Comparison of ENCODE assay signal across 20 cellular contexts in genomic region chr12:60259241-60259640, GRCh38.
DNase-seq lines count a peak whose midpoint lies in the region; ATAC-seq and TF ChIP-seq lines count a peak whose summit lies in the region.
"Had no signal": no experiment of that assay in that cellular context is flagged by ENCODE, and none has a peak within 500 bp of the region (broad histone marks: within the 10 kb centered on the region; RNA-seq: fewer than 3 reads in every experiment).

No MANE protein-coding gene starts in this region.

- H3K4me1 ChIP-seq in right lobe of liver: no peaks in the 10 kb centered on the region
- H3K4me1 ChIP-seq: BLaER1 treated with 17β-estradiol and CSF1 and Interleukin-3, amounts not matched to agents 10 nM and 100 nM; Caco-2 had no signal

- TF ChIP-seq POLR2A in right lobe of liver (IDR thresholded peaks at IDR 0.05): no peak

- no peak overlapping the region for H3K4me3 Mint-ChIP-seq in T-helper 17 cell
- H3K4me3 Mint-ChIP-seq: CD4-positive, alpha-beta memory T cell had no signal

- ATAC-seq in T-helper 17 cell: no peak
- no peak for ATAC-seq in right lobe of liver
- ATAC-seq: HCT116, Panc1, SK-N-SH treated with all-trans-retinoic acid at 6 μM for 48 hours had no signal

- intact Hi-C loops in right lobe of liver (cut with DNase I): no loop called here

- no peaks in the 10 kb centered on the region for H3K4me1 Mint-ChIP-seq in T-helper 17 cell
- H3K4me1 Mint-ChIP-seq: CD4-positive, alpha-beta memory T cell had no signal

- WGBS in right lobe of liver (ENCODE audit: insufficient coverage, low coverage, low lambda C conversion rate, missing lambda C conversion rate): 66% methylated on average over 3 of the region's 3 CpGs

- H3K27ac ChIP-seq in right lobe of liver: no peak overlapping the region
- H3K27ac ChIP-seq: BLaER1 treated with 17β-estradiol and CSF1 and Interleukin-3, amounts not matched to agents 10 nM and 100 nM; GM23248 had no signal

- H3K27me3 Mint-ChIP-seq in T-helper 17 cell: no peaks in the 10 kb centered on the region
- H3K27me3 Mint-ChIP-seq: CD4-positive, alpha-beta memory T cell had no signal

- H3K36me3 ChIP-seq in right lobe of liver: no peaks in the 10 kb centered on the region
- H3K36me3 ChIP-seq: BLaER1 treated with 17β-estradiol and CSF1 and Interleukin-3, amounts not matched to agents 10 nM and 100 nM had no signal

- no peaks in the 10 kb centered on the region for H3K27me3 ChIP-seq in right lobe of liver
- H3K27me3 ChIP-seq: BLaER1 treated with 17β-estradiol and CSF1 and Interleukin-3, amounts not matched to agents 10 nM and 100 nM had no signal

- H3K36me3 Mint-ChIP-seq in T-helper 17 cell (ENCODE audit: low read depth): no peaks in the 10 kb centered on the region
- H3K36me3 Mint-ChIP-seq: CD4-positive, alpha-beta memory T cell had no signal

- H3K27ac Mint-ChIP-seq in T-helper 17 cell: no peak overlapping the region
- H3K27ac Mint-ChIP-seq: CD4-positive, alpha-beta memory T cell had no signal

- DNase-seq in DMS53 (lab: John Stamatoyannopoulos, UW): peak; percentile 71
- peak; percentile 94 for DNase-seq in NCI-H1417 treated with DMSO at 0.1 percent for 48 hours (lab: John Stamatoyannopoulos, UW)
- DNase-seq in NCI-H774 (lab: John Stamatoyannopoulos, UW): peak; percentile 29
- DNase-seq in epithelial cell of esophagus (ENCODE audit: low read depth): peak; percentile 50
- no peak for DNase-seq in T1000 (lab: John Stamatoyannopoulos, UW)
- DNase-seq in T-helper 17 cell: no peak
- DNase-seq in right lobe of liver: no peak
- DNase-seq: 8988T; Caco-2; CD4-positive, alpha-beta memory T cell; GM23248; IMR-90; NCI-H1436 treated with DMSO at 0.1 percent for 48 hours; NCI-H2029; NCI-H446 treated with DMSO at 0.1 percent for 48 hours; NCI-H526 treated with DMSO at 0.1 percent for 48 hours had no signal

- TF ChIP-seq CTCF in epithelial cell of esophagus (IDR thresholded peaks at IDR 0.05; ENCODE audit: insufficient read depth, low read depth, low read length, missing control alignments) (no peak), right lobe of liver (IDR thresholded peaks at IDR 0.05) (no peak)

- no peak overlapping the region for H3K4me3 ChIP-seq in epithelial cell of esophagus (ENCODE audit: low read length)
- no peak overlapping the region for H3K4me3 ChIP-seq in right lobe of liver
- H3K4me3 ChIP-seq: BLaER1 treated with 17β-estradiol and CSF1 and Interleukin-3, amounts not matched to agents 10 nM and 100 nM; GM23248 had no signal

- H3K9me3 ChIP-seq in T-helper 17 cell (ENCODE audit: control insufficient read depth, low read length, poor library complexity, severe bottlenecking) (no peaks in the 10 kb centered on the region), right lobe of liver (no peaks in the 10 kb centered on the region)
- H3K9me3 ChIP-seq: BLaER1 treated with 17β-estradiol and CSF1 and Interleukin-3, amounts not matched to agents 10 nM and 100 nM; Caco-2 had no signal

Comparison
In these comparisons a context has a peak if more than half of its experiments do, and no peak if none do; other contexts are left out.
1. DNase-seq: peak in DMS53 (single experiment), NCI-H1417 treated with DMSO at 0.1 percent for 48 hours (single experiment), NCI-H774 (single experiment) and epithelial cell of esophagus (single experiment); none in T1000 (single experiment), T-helper 17 cell (0 of 3) and right lobe of liver (0 of 3).